38 cellular contexts compared by ENCODE assay signal in genomic region chr9:30293231-30293630, GRCh38.
"Had no signal": no experiment of that assay in that cellular context is flagged by ENCODE, and none has a peak within 500 bp of the region (broad histone marks: within the 10 kb centered on the region; RNA-seq: fewer than 3 reads in every experiment).

No MANE protein-coding gene starts in this region.

- ATAC-seq: activated CD4-positive, alpha-beta T cell treated with anti-CD3 and anti-CD28 coated beads for 36 hours; activated CD4-positive, CD25-positive, alpha-beta regulatory T cell treated with anti-CD3 and anti-CD28 coated beads, Interleukin-2, amount 50 U/mL, for 24 hours; activated CD8-positive, alpha-beta memory T cell treated with anti-CD3 and anti-CD28 coated beads, Interleukin-2, amount 10 ng/mL, durations not matched to agents 7 days and 5 days; activated CD8-positive, alpha-beta T cell treated with anti-CD3 and anti-CD28 coated beads, Interleukin-2, amount 10 ng/mL, durations not matched to agents 7 days and 5 days; activated naive CD8-positive, alpha-beta T cell treated with anti-CD3 and anti-CD28 coated beads, Interleukin-2, amount 50 U/mL, for 24 hours; WTC11 had no signal

- H3K9me3 Mint-ChIP-seq: activated CD4-positive, alpha-beta memory T cell treated with anti-CD3 and anti-CD28 coated beads, Interleukin-2, amount 10 ng/mL, durations not matched to agents 7 days and 5 days; activated CD4-positive, alpha-beta T cell treated with anti-CD3 and anti-CD28 coated beads, Interleukin-2, amount 10 ng/mL, durations not matched to agents 7 days and 5 days; activated naive CD4-positive, alpha-beta T cell treated with anti-CD3 and anti-CD28 coated beads, Interleukin-2, amount 10 ng/mL, durations not matched to agents 7 days and 5 days; activated naive CD4-positive, alpha-beta T cell treated with anti-CD3 and anti-CD28 coated beads, Interleukin-2, amount 50 U/mL, for 24 hours; activated naive CD8-positive, alpha-beta T cell treated with anti-CD3 and anti-CD28 coated beads, Interleukin-2, amount 50 U/mL, for 24 hours; activated T-cell treated with anti-CD3 and anti-CD28 coated beads, Interleukin-2, amount 50 U/mL, for 24 hours; brain; T-helper 1 cell treated with Interleukin-12 subunit alpha and Interleukin-12 subunit beta and Interleukin-4 antibody, amounts not matched to agents 30 μg/mL and 1 μg/mL, for 36 hours; T-helper 2 cell treated with Interferon-gamma antibody and Interleukin-4, amounts not matched to agents 5 μg/mL and 100 μg/mL, for 36 hours; WTC11 had no signal

- H3K4me1 Mint-ChIP-seq: activated CD4-positive, alpha-beta memory T cell treated with anti-CD3 and anti-CD28 coated beads, Interleukin-2, amount 10 ng/mL, durations not matched to agents 7 days and 5 days; activated CD4-positive, alpha-beta T cell treated with anti-CD3 and anti-CD28 coated beads for 36 hours; activated CD4-positive, alpha-beta T cell treated with anti-CD3 and anti-CD28 coated beads, Interleukin-2, amount 10 ng/mL, durations not matched to agents 7 days and 5 days; activated CD8-positive, alpha-beta memory T cell treated with anti-CD3 and anti-CD28 coated beads, Interleukin-2, amount 10 ng/mL, durations not matched to agents 7 days and 5 days; activated naive CD4-positive, alpha-beta T cell treated with anti-CD3 and anti-CD28 coated beads, Interleukin-2, amount 10 ng/mL, durations not matched to agents 7 days and 5 days; activated naive CD4-positive, alpha-beta T cell treated with anti-CD3 and anti-CD28 coated beads, Interleukin-2, amount 50 U/mL, for 24 hours; activated naive CD8-positive, alpha-beta T cell treated with anti-CD3 and anti-CD28 coated beads, Interleukin-2, amount 10 ng/mL, durations not matched to agents 7 days and 5 days; activated naive CD8-positive, alpha-beta T cell treated with anti-CD3 and anti-CD28 coated beads, Interleukin-2, amount 50 U/mL, for 24 hours; brain; central memory CD8-positive, alpha-beta T cell had no signal

- H3K27me3 Mint-ChIP-seq: activated CD4-positive, alpha-beta memory T cell treated with anti-CD3 and anti-CD28 coated beads, Interleukin-2, amount 10 ng/mL, durations not matched to agents 7 days and 5 days; activated CD4-positive, alpha-beta T cell treated with anti-CD3 and anti-CD28 coated beads for 36 hours; activated CD4-positive, alpha-beta T cell treated with anti-CD3 and anti-CD28 coated beads, Interleukin-2, amount 10 ng/mL, durations not matched to agents 7 days and 5 days; activated CD8-positive, alpha-beta memory T cell treated with anti-CD3 and anti-CD28 coated beads, Interleukin-2, amount 10 ng/mL, durations not matched to agents 7 days and 5 days; activated naive CD4-positive, alpha-beta T cell treated with anti-CD3 and anti-CD28 coated beads, Interleukin-2, amount 10 ng/mL, durations not matched to agents 7 days and 5 days; activated naive CD4-positive, alpha-beta T cell treated with anti-CD3 and anti-CD28 coated beads, Interleukin-2, amount 50 U/mL, for 24 hours; activated naive CD8-positive, alpha-beta T cell; activated naive CD8-positive, alpha-beta T cell treated with anti-CD3 and anti-CD28 coated beads, Interleukin-2, amount 10 ng/mL, durations not matched to agents 7 days and 5 days; activated naive CD8-positive, alpha-beta T cell treated with anti-CD3 and anti-CD28 coated beads, Interleukin-2, amount 50 U/mL, for 24 hours; activated T-cell treated with anti-CD3 and anti-CD28 coated beads, Interleukin-2, amount 50 U/mL, for 24 hours; brain; central memory CD8-positive, alpha-beta T cell had no signal

- H3K4me3 Mint-ChIP-seq: activated CD4-positive, alpha-beta memory T cell treated with anti-CD3 and anti-CD28 coated beads, Interleukin-2, amount 10 ng/mL, durations not matched to agents 7 days and 5 days; activated CD4-positive, alpha-beta T cell treated with anti-CD3 and anti-CD28 coated beads for 36 hours; activated CD4-positive, alpha-beta T cell treated with anti-CD3 and anti-CD28 coated beads, Interleukin-2, amount 10 ng/mL, durations not matched to agents 7 days and 5 days; activated CD8-positive, alpha-beta memory T cell treated with anti-CD3 and anti-CD28 coated beads, Interleukin-2, amount 10 ng/mL, durations not matched to agents 7 days and 5 days; activated CD8-positive, alpha-beta T cell treated with anti-CD3 and anti-CD28 coated beads, Interleukin-2, amount 10 ng/mL, durations not matched to agents 7 days and 5 days; activated naive CD4-positive, alpha-beta T cell treated with anti-CD3 and anti-CD28 coated beads, Interleukin-2, amount 10 ng/mL, durations not matched to agents 7 days and 5 days; activated naive CD4-positive, alpha-beta T cell treated with anti-CD3 and anti-CD28 coated beads, Interleukin-2, amount 50 U/mL, for 24 hours; activated naive CD8-positive, alpha-beta T cell; activated naive CD8-positive, alpha-beta T cell treated with anti-CD3 and anti-CD28 coated beads, Interleukin-2, amount 10 ng/mL, durations not matched to agents 7 days and 5 days; activated naive CD8-positive, alpha-beta T cell treated with anti-CD3 and anti-CD28 coated beads, Interleukin-2, amount 50 U/mL, for 24 hours; activated T-cell treated with anti-CD3 and anti-CD28 coated beads, Interleukin-2, amount 50 U/mL, for 24 hours; brain; central memory CD8-positive, alpha-beta T cell; T-helper 1 cell treated with Interleukin-12 subunit alpha and Interleukin-12 subunit beta and Interleukin-4 antibody, amounts not matched to agents 30 μg/mL and 1 μg/mL, for 36 hours; T-helper 2 cell treated with Interferon-gamma antibody and Interleukin-4, amounts not matched to agents 5 μg/mL and 100 μg/mL, for 36 hours; WTC11 had no signal

- H3K27me3 ChIP-seq: ascending aorta, cardiac muscle cell had no signal

- H3K4me3 ChIP-seq: ascending aorta, cardiac muscle cell had no signal

- H3K36me3 Mint-ChIP-seq: activated CD8-positive, alpha-beta memory T cell treated with anti-CD3 and anti-CD28 coated beads, Interleukin-2, amount 10 ng/mL, durations not matched to agents 7 days and 5 days; activated naive CD4-positive, alpha-beta T cell treated with anti-CD3 and anti-CD28 coated beads, Interleukin-2, amount 10 ng/mL, durations not matched to agents 7 days and 5 days; activated naive CD4-positive, alpha-beta T cell treated with anti-CD3 and anti-CD28 coated beads, Interleukin-2, amount 50 U/mL, for 24 hours; activated naive CD8-positive, alpha-beta T cell; activated naive CD8-positive, alpha-beta T cell treated with anti-CD3 and anti-CD28 coated beads, Interleukin-2, amount 10 ng/mL, durations not matched to agents 7 days and 5 days; brain; WTC11 had no signal

- H3K27ac Mint-ChIP-seq: activated CD4-positive, alpha-beta memory T cell treated with anti-CD3 and anti-CD28 coated beads, Interleukin-2, amount 10 ng/mL, durations not matched to agents 7 days and 5 days; activated CD4-positive, alpha-beta T cell treated with anti-CD3 and anti-CD28 coated beads for 36 hours; activated CD4-positive, alpha-beta T cell treated with anti-CD3 and anti-CD28 coated beads, Interleukin-2, amount 10 ng/mL, durations not matched to agents 7 days and 5 days; activated CD8-positive, alpha-beta memory T cell treated with anti-CD3 and anti-CD28 coated beads, Interleukin-2, amount 10 ng/mL, durations not matched to agents 7 days and 5 days; activated CD8-positive, alpha-beta T cell treated with anti-CD3 and anti-CD28 coated beads, Interleukin-2, amount 10 ng/mL, durations not matched to agents 7 days and 5 days; activated naive CD4-positive, alpha-beta T cell treated with anti-CD3 and anti-CD28 coated beads, Interleukin-2, amount 10 ng/mL, durations not matched to agents 7 days and 5 days; activated naive CD4-positive, alpha-beta T cell treated with anti-CD3 and anti-CD28 coated beads, Interleukin-2, amount 50 U/mL, for 24 hours; activated naive CD8-positive, alpha-beta T cell; activated naive CD8-positive, alpha-beta T cell treated with anti-CD3 and anti-CD28 coated beads, Interleukin-2, amount 10 ng/mL, durations not matched to agents 7 days and 5 days; activated naive CD8-positive, alpha-beta T cell treated with anti-CD3 and anti-CD28 coated beads, Interleukin-2, amount 50 U/mL, for 24 hours; activated T-cell treated with anti-CD3 and anti-CD28 coated beads, Interleukin-2, amount 50 U/mL, for 24 hours; activated T-helper 2 cell treated with anti-CD3 and anti-CD28 coated beads, Interferon-gamma antibody, Interleukin-2, Interleukin-4, amounts not matched to agents 10 μg/mL and 5 μg/mL and 100 μg/mL, durations not matched to agents 14 hours and 24 hours and 36 hours; brain; T-helper 1 cell treated with Interleukin-12 subunit alpha and Interleukin-12 subunit beta and Interleukin-4 antibody, amounts not matched to agents 30 μg/mL and 1 μg/mL, for 36 hours; T-helper 2 cell treated with Interferon-gamma antibody and Interleukin-4, amounts not matched to agents 5 μg/mL and 100 μg/mL, for 36 hours; WTC11 had no signal

- H3K9me3 ChIP-seq: ascending aorta had no signal

- DNase-seq: activated CD4-positive, alpha-beta memory T cell treated with anti-CD3 and anti-CD28 coated beads, Interleukin-2, amount 10 ng/mL, durations not matched to agents 7 days and 5 days; activated CD4-positive, alpha-beta T cell treated with anti-CD3 and anti-CD28 coated beads for 1 hour; activated CD4-positive, alpha-beta T cell treated with anti-CD3 and anti-CD28 coated beads for 36 hours; activated CD4-positive, alpha-beta T cell treated with anti-CD3 and anti-CD28 coated beads for 48 hours; activated CD4-positive, alpha-beta T cell treated with anti-CD3 and anti-CD28 coated beads, Interleukin-2, amount 10 ng/mL, durations not matched to agents 7 days and 5 days; activated CD4-positive, alpha-beta T cell treated with anti-CD3 and anti-CD28 coated beads, Interleukin-2, amount 50 U/mL, for 48 hours; activated CD4-positive, CD25-positive, alpha-beta regulatory T cell; activated CD8-positive, alpha-beta memory T cell treated with anti-CD3 and anti-CD28 coated beads for 24 hours; activated CD8-positive, alpha-beta memory T cell treated with anti-CD3 and anti-CD28 coated beads, Interleukin-2, amount 10 ng/mL, durations not matched to agents 7 days and 5 days; activated CD8-positive, alpha-beta memory T cell treated with anti-CD3 and anti-CD28 coated beads, Interleukin-2, amount 50 U/mL, for 48 hours; activated CD8-positive, alpha-beta T cell treated with anti-CD3 and anti-CD28 coated beads, Interleukin-2, amount 10 ng/mL, durations not matched to agents 7 days and 5 days; activated effector memory CD4-positive, alpha-beta T cell treated with Interleukin-2 at 50 U/mL for 16 hours; activated gamma-delta T cell; activated naive CD4-positive, alpha-beta T cell treated with anti-CD3 and anti-CD28 coated beads, Interleukin-2, amount 10 ng/mL, durations not matched to agents 7 days and 5 days; activated naive CD4-positive, alpha-beta T cell treated with Interleukin-2 at 50 U/mL for 16 hours; activated naive CD8-positive, alpha-beta T cell treated with anti-CD3 and anti-CD28 coated beads, Interleukin-2, amount 10 ng/mL, durations not matched to agents 7 days and 5 days; activated naive CD8-positive, alpha-beta T cell treated with anti-CD3 and anti-CD28 coated beads, Interleukin-2, amount 50 U/mL, for 24 hours; activated T-cell treated with anti-CD3 and anti-CD28 coated beads, Interleukin-2, amount 50 U/mL, for 24 hours; activated T-cell treated with anti-CD3 and anti-CD28 coated beads, Interleukin-2, amount 50 U/mL, for 48 hours; amygdala; anterior cingulate cortex; caudate nucleus; cerebellar nuclear complex; T-helper 1 cell; T-helper 2 cell; T-helper 9 cell; WERI-Rb-1 had no signal

- H3K36me3 ChIP-seq: ascending aorta, cardiac muscle cell, WERI-Rb-1 had no signal

- H3K4me1 ChIP-seq: ascending aorta had no signal

- H3K27ac ChIP-seq: ascending aorta, cardiac muscle cell, WERI-Rb-1 had no signal
